Comparison of ENCODE assay signal across 9 cellular contexts in genomic region chr16:81823111-81823510, GRCh38. TPM values are rescaled to one million over a fixed set of nuclear protein-coding genes. Genes with fewer than 3 reads are reported as not detected.
A peak's percentile ranks its signal among the peaks of the same experiment; 100 is the strongest.
DNase-seq lines count a peak whose midpoint lies in the region; ATAC-seq, FAIRE-seq and TF ChIP-seq lines count a peak whose summit lies in the region.
"Had no signal": no experiment of that assay in that cellular context is flagged by ENCODE, and none has a peak within 500 bp of the region (broad histone marks: within the 10 kb centered on the region; RNA-seq: fewer than 3 reads in every experiment).

No MANE protein-coding gene starts in this region.

- no peak overlapping the region for H2AK5ac ChIP-seq in trophoblast cell (ENCODE audit: low read length)

- H3K27me3 Mint-ChIP-seq in activated CD8-positive, alpha-beta T cell treated with anti-CD3 and anti-CD28 coated beads, Interleukin-2, amount 10 ng/mL, durations not matched to agents 7 days and 5 days (ENCODE audit: low read depth), result peaks cover 2% of the 10 kb centered on the region

- no peak for TF ChIP-seq CTCF in osteoblast (IDR thresholded peaks at IDR 0.05; ENCODE audit: extremely low read depth, low read depth, low read length)

- H2AFZ ChIP-seq in trophoblast cell (ENCODE audit: insufficient read depth, low read length, poor library complexity) (no peak overlapping the region), osteoblast (ENCODE audit: low read length) (no peak overlapping the region)

- H3K14ac ChIP-seq in trophoblast cell (ENCODE audit: low read length), result no peak overlapping the region

- H4K20me1 ChIP-seq in osteoblast (ENCODE audit: insufficient read depth, low read length), result no peaks in the 10 kb centered on the region

- POLR2A ChIA-PET in activated CD8-positive, alpha-beta T cell treated with anti-CD3 and anti-CD28 coated beads, Interleukin-2, amount 10 ng/mL, durations not matched to agents 7 days and 5 days (lab: Charles Lee), result interaction anchor here (1.2 kb wide), 1 partner anchor 12 kb away, joined by 3 read pairs; no protein-coding TSS in a partner anchor

- no peaks in the 10 kb centered on the region for H3K36me3 ChIP-seq in trophoblast cell (ENCODE audit: control insufficient read depth in 1 of 2, insufficient read depth in 2 of 2, low read length in 2 of 2)
- no peaks in the 10 kb centered on the region for H3K36me3 ChIP-seq in osteoblast (ENCODE audit: insufficient read depth, low read length)

- DNase-seq in activated CD8-positive, alpha-beta T cell treated with anti-CD3 and anti-CD28 coated beads, Interleukin-2, amount 10 ng/mL, durations not matched to agents 7 days and 5 days, result no peak
- DNase-seq in trophoblast cell (no peak), NCI-H524 (lab: John Stamatoyannopoulos, UW) (no peak), NCI-H1694 treated with DMSO at 0.1 percent for 48 hours (lab: John Stamatoyannopoulos, UW) (no peak), osteoblast (ENCODE audit: insufficient read length, low spot score, missing footprints) (no peak), urothelium cell line (ENCODE audit: low spot score) (no peak)

- no peaks in the 10 kb centered on the region for H3K9me3 Mint-ChIP-seq in activated CD8-positive, alpha-beta T cell treated with anti-CD3 and anti-CD28 coated beads, Interleukin-2, amount 10 ng/mL, durations not matched to agents 7 days and 5 days (ENCODE audit: insufficient read depth)

- H3K23ac ChIP-seq in trophoblast cell (ENCODE audit: low read length), result no peak overlapping the region

- H3K9ac ChIP-seq in trophoblast cell (ENCODE audit: low read length), result no peak overlapping the region

- no peak overlapping the region for H3K4me3 Mint-ChIP-seq in activated CD8-positive, alpha-beta T cell treated with anti-CD3 and anti-CD28 coated beads, Interleukin-2, amount 10 ng/mL, durations not matched to agents 7 days and 5 days

- CTCF ChIA-PET in activated CD8-positive, alpha-beta T cell treated with anti-CD3 and anti-CD28 coated beads, Interleukin-2, amount 10 ng/mL, durations not matched to agents 7 days and 5 days (lab: Charles Lee), result interaction anchor here (1.0 kb wide), 1 partner anchor 50 kb away, joined by 3 read pairs; no protein-coding TSS in a partner anchor

- H3K4me1 ChIP-seq in trophoblast cell (ENCODE audit: control insufficient read depth in 1 of 2, insufficient read depth in 2 of 2, low read length in 2 of 2) (peaks cover 0 to 2% of the 10 kb centered on the region in 2 experiments), osteoblast (ENCODE audit: insufficient read depth, low read length) (no peaks in the 10 kb centered on the region)

- no peak overlapping the region for H4K12ac ChIP-seq in trophoblast cell (ENCODE audit: low read depth, low read length)

- ATAC-seq in HG03103 (IDR thresholded peaks at IDR 0.05; ENCODE audit: low read depth, unreplicated experiment), result peak; percentile 40
- peak; percentile 49 for ATAC-seq in activated CD8-positive, alpha-beta T cell treated with anti-CD3 and anti-CD28 coated beads, Interleukin-2, amount 10 ng/mL, durations not matched to agents 7 days and 5 days

- H4K8ac ChIP-seq in trophoblast cell (ENCODE audit: low read depth, low read length), result peak overlapping the region; percentile 14

- H3K79me1 ChIP-seq in trophoblast cell (ENCODE audit: low read length), result no peaks in the 10 kb centered on the region

- no peak overlapping the region for H2BK12ac ChIP-seq in trophoblast cell (ENCODE audit: low read length)

- no peaks in the 10 kb centered on the region for H3K79me2 ChIP-seq in trophoblast cell (ENCODE audit: control insufficient read depth, insufficient read depth, low read length, poor library complexity)
- no peaks in the 10 kb centered on the region for H3K79me2 ChIP-seq in osteoblast (ENCODE audit: insufficient read depth, low read length)

- H3K4me2 ChIP-seq in trophoblast cell (ENCODE audit: low read length) (no peak overlapping the region), osteoblast (ENCODE audit: insufficient read depth, low read length) (no peak overlapping the region)

- TF ChIP-seq POLR2A in GM19099 (IDR thresholded peaks at IDR 0.05; ENCODE audit: extremely low read depth, insufficient read length, low read depth), result peak; percentile 75

- FAIRE-seq in urothelium cell line (lab: Jason Lieb, UNC), result no peak

- H2BK5ac ChIP-seq in trophoblast cell (ENCODE audit: low read depth, low read length, poor library complexity), result no peak overlapping the region

- H4K91ac ChIP-seq in trophoblast cell (ENCODE audit: low read depth, low read length), result no peak overlapping the region

- peak overlapping the region; percentile 76 for H3K27ac Mint-ChIP-seq in activated CD8-positive, alpha-beta T cell treated with anti-CD3 and anti-CD28 coated beads, Interleukin-2, amount 10 ng/mL, durations not matched to agents 7 days and 5 days

- no peak overlapping the region for H2BK120ac ChIP-seq in trophoblast cell (ENCODE audit: insufficient read depth, low read length, poor library complexity)

- no CpG with 5 or more reads among the region's 8 CpGs for WGBS in trophoblast cell (ENCODE audit: extremely low coverage, insufficient coverage, insufficient read length)

- no peaks in the 10 kb centered on the region for H3K27me3 ChIP-seq in trophoblast cell (ENCODE audit: insufficient read depth, low read length)
- H3K27me3 ChIP-seq in osteoblast (ENCODE audit: insufficient read depth, low read length), result no peaks in the 10 kb centered on the region

- H3K4me3 ChIP-seq in trophoblast cell (ENCODE audit: low read depth, low read length) (no peak overlapping the region), osteoblast (ENCODE audit: insufficient read depth, low read length) (no peak overlapping the region)
- H3K4me3 ChIP-seq: SK-N-MC had no signal

- H3K4ac ChIP-seq in trophoblast cell (ENCODE audit: low read depth, low read length), result no peak overlapping the region

- no peaks in the 10 kb centered on the region for H3K36me3 Mint-ChIP-seq in activated CD8-positive, alpha-beta T cell treated with anti-CD3 and anti-CD28 coated beads, Interleukin-2, amount 10 ng/mL, durations not matched to agents 7 days and 5 days (ENCODE audit: low read depth)

- no peak overlapping the region for H3K27ac ChIP-seq in trophoblast cell (ENCODE audit: low read depth, low read length)
- H3K27ac ChIP-seq in osteoblast (ENCODE audit: low read depth, low read length), result no peak overlapping the region
- H3K27ac ChIP-seq: SK-N-MC had no signal

- H3K9me3 ChIP-seq in trophoblast cell (ENCODE audit: insufficient read depth, low read depth, low read length) (no peaks in the 10 kb centered on the region), osteoblast (ENCODE audit: low read depth, low read length) (no peaks in the 10 kb centered on the region)

- H3K18ac ChIP-seq in trophoblast cell (ENCODE audit: low read length), result no peak overlapping the region

- peaks cover 31% of the 10 kb centered on the region for H3K4me1 Mint-ChIP-seq in activated CD8-positive, alpha-beta T cell treated with anti-CD3 and anti-CD28 coated beads, Interleukin-2, amount 10 ng/mL, durations not matched to agents 7 days and 5 days (ENCODE audit: low read depth)

RNA-seq across cellular contexts. Expression of gene PLCG2, which starts 44.0 kb away (rescaled TPM):
- total RNA-seq in activated CD8-positive, alpha-beta T cell treated with anti-CD3 and anti-CD28 coated beads, Interleukin-2, amount 10 ng/mL, durations not matched to agents 7 days and 5 days, result 10 to 100 TPM; 10.1 to 11.1 TPM
- polyA plus RNA-seq in trophoblast cell (2013), result 0.68 and 0.85 TPM in 2 replicates
- total RNA-seq in osteoblast, result 0.59 and 1.1 TPM in 2 replicates
